13 cellular contexts compared by ENCODE assay signal in the genomic region with DNA sequence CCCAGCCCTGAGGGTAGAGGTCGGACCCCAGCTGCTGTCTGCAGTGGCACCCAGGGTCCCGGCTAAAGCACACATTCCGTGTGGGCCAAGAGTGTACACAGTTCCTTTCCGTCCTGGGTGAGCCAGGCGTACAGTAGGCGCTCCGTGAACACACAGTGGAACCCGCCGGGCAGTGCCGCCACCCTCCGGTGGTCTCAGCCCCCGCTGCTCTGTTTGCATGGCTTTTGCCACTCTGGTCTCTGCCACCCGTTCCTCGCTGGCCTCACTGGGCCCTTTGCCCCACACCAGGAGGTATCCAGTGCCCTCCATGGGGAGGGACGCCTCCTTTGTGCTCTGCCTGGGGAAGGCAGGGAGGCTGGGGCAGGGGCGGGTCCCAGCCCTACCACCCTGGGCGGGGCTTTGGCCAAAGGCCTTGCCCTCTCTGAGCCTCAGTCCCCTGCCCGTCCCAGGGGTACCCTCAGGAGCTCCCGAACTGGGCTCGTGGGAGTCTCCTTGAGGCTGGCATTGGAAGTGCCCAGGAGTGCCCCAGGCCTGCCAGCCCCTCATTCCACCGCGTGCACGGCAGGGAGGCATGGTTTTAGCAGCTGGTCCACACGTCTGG. TPM values are rescaled to one million over a fixed set of nuclear protein-coding genes. Genes with fewer than 3 reads are reported as not detected.
DNase-seq lines count a peak whose midpoint lies in the region; ATAC-seq, FAIRE-seq and TF ChIP-seq lines count a peak whose summit lies in the region.
"Had no signal": no experiment of that assay in that cellular context is flagged by ENCODE, and none has a peak within 500 bp of the region (broad histone marks: within the 10 kb centered on the region; RNA-seq: fewer than 3 reads in every experiment).

No MANE protein-coding gene starts in this region.

- H2BK5ac ChIP-seq in H1 (ENCODE audit: low read depth, low read length), result peak overlapping the region; percentile 97; the same call in 1 of the 2 replicates

- H4K8ac ChIP-seq in H1 (ENCODE audit: extremely low read depth, insufficient read depth, low read length), result peak overlapping the region; percentile 92; the same call in 1 of the 2 replicates

- no peaks in the 10 kb centered on the region for H3K4me1 Mint-ChIP-seq in activated naive CD8-positive, alpha-beta T cell treated with anti-CD3 and anti-CD28 coated beads, Interleukin-2, amount 50 U/mL, for 24 hours

- peak overlapping the region; percentile 99 for H3K18ac ChIP-seq in H1 (ENCODE audit: extremely low read depth, low read length)

- H3K79me1 ChIP-seq in H1 (ENCODE audit: low read depth, low read length), result no peaks in the 10 kb centered on the region

- H4K91ac ChIP-seq in H1 (replicated peaks; ENCODE audit: insufficient read length, low read length), result peak overlapping the region; percentile 100

- TF ChIP-seq RAD21 in H1 (IDR thresholded peaks at IDR 0.05 in 1 of 2, conservative IDR thresholded peaks at IDR 0.05 in 1 of 2; ENCODE audit: low read depth in 2 of 2, low read length in 2 of 2), result peak; percentile 13 to 21; a peak in 2 of 4 replicates

- no peak for FAIRE-seq in H1 (lab: Jason Lieb, UNC)

- peak in 1 of 3 experiments; percentile 33; a peak in 2 of 4 replicates for TF ChIP-seq CTCF in H1 (IDR thresholded peaks at IDR 0.05; ENCODE audit: control extremely low read depth in 1 of 3, insufficient read depth in 1 of 3, low read depth in 1 of 3, low read length in 3 of 3)
- TF ChIP-seq CTCF in tibial nerve (IDR thresholded peaks at IDR 0.05), result peak in 1 of 5 experiments; percentile 4

- TF ChIP-seq POLR2A in H1 (IDR thresholded peaks at IDR 0.05; ENCODE audit: control extremely low read depth in 1 of 2, low read depth in 2 of 2, low read length in 2 of 2) (no peak), tibial nerve (IDR thresholded peaks at IDR 0.05) (no peak)

- H3K56ac ChIP-seq in H1 (replicated peaks; ENCODE audit: insufficient read length, low read depth, low read length), result peak overlapping the region; percentile 82

- no peak for TF ChIP-seq EP300 in H1 (IDR thresholded peaks at IDR 0.05; ENCODE audit: borderline replicate concordance in 1 of 2, low read depth in 2 of 2, low read length in 2 of 2)
- TF ChIP-seq EP300 in tibial nerve (IDR thresholded peaks at IDR 0.05), result no peak

- H2BK12ac ChIP-seq in H1 (ENCODE audit: low read depth, low read length), result peak overlapping the region; percentile 99; the same call in 1 of the 2 replicates

- no peak overlapping the region; the same call in 1 of the 2 replicates for H2AK5ac ChIP-seq in H1 (ENCODE audit: low read depth, low read length)

- no peak overlapping the region for H3K23ac ChIP-seq in H1 (ENCODE audit: insufficient read length)

- peaks cover 0 to 6% of the 10 kb centered on the region in 2 experiments for H4K20me1 ChIP-seq in H1 (replicated peaks in 1 of 2; ENCODE audit: control insufficient read depth in 1 of 2, insufficient read depth in 2 of 2, low read length in 2 of 2)

- H3K27me3 Mint-ChIP-seq in activated naive CD8-positive, alpha-beta T cell treated with anti-CD3 and anti-CD28 coated beads, Interleukin-2, amount 50 U/mL, for 24 hours, result peaks cover 2% of the 10 kb centered on the region

- H3K36me3 Mint-ChIP-seq in activated naive CD8-positive, alpha-beta T cell treated with anti-CD3 and anti-CD28 coated beads, Interleukin-2, amount 50 U/mL, for 24 hours (ENCODE audit: low read depth), result no peaks in the 10 kb centered on the region

- H3K36me3 ChIP-seq in H1 (ENCODE audit: control insufficient read depth in 2 of 4, insufficient read depth in 4 of 4, low read length in 3 of 4) (no peaks in the 10 kb centered on the region), tibial nerve (no peaks in the 10 kb centered on the region)

- peak overlapping the region; percentile 92 for H4K5ac ChIP-seq in H1 (ENCODE audit: insufficient read length, low read depth, low read length)

- H3K9me3 Mint-ChIP-seq in activated naive CD8-positive, alpha-beta T cell treated with anti-CD3 and anti-CD28 coated beads, Interleukin-2, amount 50 U/mL, for 24 hours, result no peaks in the 10 kb centered on the region
- H3K9me3 Mint-ChIP-seq: T-helper 1 cell treated with Interleukin-12 subunit alpha and Interleukin-12 subunit beta and Interleukin-4 antibody, amounts not matched to agents 30 μg/mL and 1 μg/mL, for 36 hours had no signal

- DNase-seq in DMS53 (lab: John Stamatoyannopoulos, UW) (peak; percentile 65), DMS53 treated with DMSO at 0.1 percent for 48 hours (lab: John Stamatoyannopoulos, UW; ENCODE audit: unreplicated experiment) (no peak), H1 (ENCODE audit: low read depth in 1 of 2, low spot score in 2 of 2) (no peak), midbrain (lab: John Stamatoyannopoulos, UW) (peak; percentile 57), tibial nerve (ENCODE audit: low spot score in 2 of 2) (no peak), SHP77 treated with DMSO at 0.1 percent for 48 hours (lab: John Stamatoyannopoulos, UW) (no peak)
- no peak for DNase-seq in activated naive CD8-positive, alpha-beta T cell treated with anti-CD3 and anti-CD28 coated beads, Interleukin-2, amount 50 U/mL, for 24 hours
- DNase-seq: 8988T; NCI-H1694 treated with DMSO at 0.1 percent for 48 hours; stimulated activated CD4-positive, alpha-beta T cell treated with anti-CD3 and anti-CD28 coated beads, Interleukin-4, amount 100 ng/mL, for 24 hours had no signal

- H2BK15ac ChIP-seq in H1 (ENCODE audit: low read length), result peak overlapping the region; percentile 88; the same call in 1 of the 2 replicates

- H3K9me3 ChIP-seq in H1 (ENCODE audit: insufficient read depth in 2 of 2, low read depth in 1 of 2, low read length in 1 of 2) (no peaks in the 10 kb centered on the region), tibial nerve (no peaks in the 10 kb centered on the region)

- no peak overlapping the region for H2AFZ ChIP-seq in H1 (ENCODE audit: low read length)

- H3K79me2 ChIP-seq in H1 (ENCODE audit: control insufficient read depth in 1 of 2, insufficient read depth in 2 of 2, low read length in 2 of 2), result no peaks in the 10 kb centered on the region

- H2BK120ac ChIP-seq in H1 (replicated peaks; ENCODE audit: low read depth, low read length), result peak overlapping the region; percentile 99

- H2BK20ac ChIP-seq in H1 (ENCODE audit: low read length), result peak overlapping the region; percentile 97

- H3K14ac ChIP-seq in H1 (ENCODE audit: insufficient read length), result no peak overlapping the region

- peak overlapping the region; percentile 94 for H3K27ac ChIP-seq in H1 (ENCODE audit: low read depth, low read length)
- peak overlapping the region; percentile 79 to 94 (median 88) for H3K27ac ChIP-seq in tibial nerve

- POLR2A ChIA-PET in H1 (lab: Charles Lee; ENCODE audit: partially characterized antibody), result interaction anchor here (0.6 to 29.8 kb wide), 8 partner anchors 11 to 208 kb away, joined by 3 to 844 read pairs (median 14); partner anchors contain the start of genes BAG5, CKB, COA8 and EIF5

- no peak overlapping the region for H3K27ac Mint-ChIP-seq in activated naive CD8-positive, alpha-beta T cell treated with anti-CD3 and anti-CD28 coated beads, Interleukin-2, amount 50 U/mL, for 24 hours
- H3K27ac Mint-ChIP-seq: T-helper 1 cell treated with Interleukin-12 subunit alpha and Interleukin-12 subunit beta and Interleukin-4 antibody, amounts not matched to agents 30 μg/mL and 1 μg/mL, for 36 hours had no signal

- H3K23me2 ChIP-seq in H1 (ENCODE audit: low read depth, low read length), result no peaks in the 10 kb centered on the region

- no peak overlapping the region for H3K4me3 Mint-ChIP-seq in activated naive CD8-positive, alpha-beta T cell treated with anti-CD3 and anti-CD28 coated beads, Interleukin-2, amount 50 U/mL, for 24 hours
- H3K4me3 Mint-ChIP-seq: T-helper 1 cell treated with Interleukin-12 subunit alpha and Interleukin-12 subunit beta and Interleukin-4 antibody, amounts not matched to agents 30 μg/mL and 1 μg/mL, for 36 hours had no signal

- peak overlapping the region; percentile 40 to 86 for H3K4me2 ChIP-seq in H1 (ENCODE audit: insufficient read depth in 1 of 2, low read depth in 2 of 2, low read length in 2 of 2)

- no peaks in the 10 kb centered on the region; a peak in 2 of 7 replicates for H3K27me3 ChIP-seq in H1 (replicated peaks in 1 of 4; ENCODE audit: control insufficient read depth in 3 of 4, extremely low read depth in 1 of 4, insufficient read depth in 3 of 4, low read length in 3 of 4)
- no peaks in the 10 kb centered on the region for H3K27me3 ChIP-seq in tibial nerve

- WGBS in H1 (ENCODE audit: extremely low coverage in 1 of 2, insufficient coverage in 1 of 2, insufficient read length in 1 of 2, insufficient replicate concordance in 2 of 2, low coverage in 1 of 2, low lambda C conversion rate in 2 of 2, missing lambda C conversion rate in 1 of 2), 2 experiments, result 52% methylated on average over 24 of the region's 24 CpGs; no CpG with 5 or more reads in 1 of the 2 experiments
- WGBS in tibial nerve, 2 donors, result 60 to 62% methylated on average over 14 to 19 of the region's 24 CpGs

- peak overlapping the region in 3 of 4 experiments; percentile 16 to 50 (median 28); a peak in 6 of 8 replicates for H3K4me3 ChIP-seq in H1 (ENCODE audit: extremely low read depth in 1 of 4, insufficient read depth in 2 of 4, low read depth in 3 of 4, low read length in 4 of 4)
- no peak overlapping the region for H3K4me3 ChIP-seq in tibial nerve
- H3K4me3 ChIP-seq: lung had no signal

- H3K4me1 ChIP-seq in H1 (replicated peaks in 1 of 4; ENCODE audit: control insufficient read depth in 3 of 4, insufficient read depth in 4 of 4, low read length in 3 of 4) (peaks cover 0 to 33% (median 29%) of the 10 kb centered on the region in 4 experiments; a peak in 6 of 7 replicates), tibial nerve (peaks cover 21 to 93% (median 73%) of the 10 kb centered on the region in 4 donors)

- H3K4ac ChIP-seq in H1 (replicated peaks; ENCODE audit: insufficient read length, low read depth, low read length), result peak overlapping the region; percentile 100

- peak overlapping the region in 2 of 4 experiments; percentile 68 to 75; a peak in 4 of 7 replicates for H3K9ac ChIP-seq in H1 (replicated peaks in 1 of 4; ENCODE audit: extremely low read depth in 1 of 4, low read depth in 3 of 4, low read length in 3 of 4)

- ATAC-seq in activated naive CD8-positive, alpha-beta T cell treated with anti-CD3 and anti-CD28 coated beads, Interleukin-2, amount 50 U/mL, for 24 hours, result no peak
- no peak for ATAC-seq in GM19463 (IDR thresholded peaks at IDR 0.05; ENCODE audit: unreplicated experiment)

- CTCF ChIA-PET in H1 (lab: Charles Lee; ENCODE audit: partially characterized antibody), result interaction anchor here (0.9 to 28.8 kb wide), 7 partner anchors 10 to 437 kb away, joined by 3 to 921 read pairs (median 4); partner anchors contain the start of genes CKB and TRMT61A

RNA-seq across cellular contexts. Expression of gene TRMT61A, which starts 13.0 kb away (rescaled TPM):
- 15.1 and 15.8 TPM in 2 replicates for total RNA-seq in H1 (2021; fragmentation: NEBNext Ultra II Directional; extraction: Animal tissue kit (Norgen Biotek cat#: 25700))
- 19.0 and 29.7 TPM in 2 replicates for polyA plus RNA-seq in H1 (2011; rRNA removed)
- polyA plus RNA-seq in H1 (2011; cell fraction: cytosol; rRNA removed), result 23.3 TPM
- polyA plus RNA-seq in H1 (2011; cell fraction: nucleus; rRNA removed), result 44.0 TPM
- polyA plus RNA-seq in H1 (2012, experiment 1 of 2), result 9.2 to 14.2 TPM (median 13.8 TPM) in 4 replicates
- polyA plus RNA-seq in H1 (2012, experiment 2 of 2), result 11.3 TPM
- 6.8 TPM for polyA plus RNA-seq in H1 (2013, experiment 1 of 2)
- 6.6 TPM for polyA plus RNA-seq in H1 (2013, experiment 2 of 2)
- polyA minus RNA-seq in H1 (2011; rRNA and poly(A)+ RNA removed), result 6.4 and 6.9 TPM in 2 replicates
- 11.2 TPM for polyA minus RNA-seq in H1 (2011; cell fraction: cytosol; rRNA and poly(A)+ RNA removed)
- 26.1 TPM for polyA minus RNA-seq in H1 (2011; cell fraction: nucleus; rRNA and poly(A)+ RNA removed)
- 10 to 100 TPM; 17.9 to 32.4 (median 22.4) TPM for total RNA-seq in tibial nerve

RNA-seq across cellular contexts. Expression of gene CKB, which starts 19.4 kb away (rescaled TPM):
- total RNA-seq in H1 (2021; fragmentation: NEBNext Ultra II Directional; extraction: Animal tissue kit (Norgen Biotek cat#: 25700)), result 538 and 572 TPM in 2 replicates
- polyA plus RNA-seq in H1 (2011; rRNA removed), result 950 and 1,969 TPM in 2 replicates
- 828 TPM for polyA plus RNA-seq in H1 (2011; cell fraction: cytosol; rRNA removed)
- polyA plus RNA-seq in H1 (2011; cell fraction: nucleus; rRNA removed), result 1,943 TPM
- polyA plus RNA-seq in H1 (2012, experiment 1 of 2), result 757 to 990 TPM (median 908 TPM) in 4 replicates
- polyA plus RNA-seq in H1 (2012, experiment 2 of 2), result 939 TPM
- 514 TPM for polyA plus RNA-seq in H1 (2013, experiment 1 of 2)
- polyA plus RNA-seq in H1 (2013, experiment 2 of 2), result 503 TPM
- polyA minus RNA-seq in H1 (2011; rRNA and poly(A)+ RNA removed), result 153 and 156 TPM in 2 replicates
- polyA minus RNA-seq in H1 (2011; cell fraction: cytosol; rRNA and poly(A)+ RNA removed), result 356 TPM
- 378 TPM for polyA minus RNA-seq in H1 (2011; cell fraction: nucleus; rRNA and poly(A)+ RNA removed)
- 100 to 1,000 TPM in 3 of 4 donors, 10 to 100 TPM in 1; 75.6 to 249 (median 141) TPM for total RNA-seq in tibial nerve

RNA-seq across cellular contexts. Expression of gene BAG5, which starts 20.4 kb away (rescaled TPM):
- 29.2 and 29.5 TPM in 2 replicates for total RNA-seq in H1 (2021; fragmentation: NEBNext Ultra II Directional; extraction: Animal tissue kit (Norgen Biotek cat#: 25700))
- 5.9 and 7.4 TPM in 2 replicates for polyA plus RNA-seq in H1 (2011; rRNA removed)
- polyA plus RNA-seq in H1 (2011; cell fraction: cytosol; rRNA removed), result 8.2 TPM
- polyA plus RNA-seq in H1 (2011; cell fraction: nucleus; rRNA removed), result 5.3 TPM
- 13.5 to 26.1 TPM (median 16.6 TPM) in 4 replicates for polyA plus RNA-seq in H1 (2012, experiment 1 of 2)
- 2.3 TPM for polyA plus RNA-seq in H1 (2012, experiment 2 of 2)
- polyA plus RNA-seq in H1 (2013, experiment 1 of 2), result 18.4 TPM
- 17.4 TPM for polyA plus RNA-seq in H1 (2013, experiment 2 of 2)
- polyA minus RNA-seq in H1 (2011; rRNA and poly(A)+ RNA removed), result 11.8 and 13.3 TPM in 2 replicates
- polyA minus RNA-seq in H1 (2011; cell fraction: cytosol; rRNA and poly(A)+ RNA removed), result 13.7 TPM
- 12.5 TPM for polyA minus RNA-seq in H1 (2011; cell fraction: nucleus; rRNA and poly(A)+ RNA removed)
- 10 to 100 TPM; 26.1 to 36.5 (median 31.7) TPM for total RNA-seq in tibial nerve

RNA-seq across cellular contexts. Expression of gene COA8, which starts 20.7 kb away (rescaled TPM):
- 35.0 and 35.5 TPM in 2 replicates for total RNA-seq in H1 (2021; fragmentation: NEBNext Ultra II Directional; extraction: Animal tissue kit (Norgen Biotek cat#: 25700))
- 5.9 and 7.1 TPM in 2 replicates for polyA plus RNA-seq in H1 (2011; rRNA removed)
- polyA plus RNA-seq in H1 (2011; cell fraction: cytosol; rRNA removed), result 10.9 TPM
- 12.8 TPM for polyA plus RNA-seq in H1 (2011; cell fraction: nucleus; rRNA removed)
- polyA plus RNA-seq in H1 (2012, experiment 1 of 2), result 23.7 to 31.1 TPM (median 30.1 TPM) in 4 replicates
- polyA plus RNA-seq in H1 (2012, experiment 2 of 2), result 27.0 TPM
- polyA plus RNA-seq in H1 (2013, experiment 1 of 2), result 31.3 TPM
- 27.9 TPM for polyA plus RNA-seq in H1 (2013, experiment 2 of 2)
- 4.3 and 5.2 TPM in 2 replicates for polyA minus RNA-seq in H1 (2011; rRNA and poly(A)+ RNA removed)
- 8.7 TPM for polyA minus RNA-seq in H1 (2011; cell fraction: cytosol; rRNA and poly(A)+ RNA removed)
- 18.8 TPM for polyA minus RNA-seq in H1 (2011; cell fraction: nucleus; rRNA and poly(A)+ RNA removed)
- 10 to 100 TPM in 3 of 4 donors, 1 to 10 TPM in 1; 7.2 to 31.6 (median 12.3) TPM for total RNA-seq in tibial nerve

Comparison
In these comparisons a context has a peak if more than half of its experiments do, and no peak if none do; other contexts are left out.
1. DNase-seq: peak in DMS53 (single experiment) and midbrain (single experiment); none in DMS53 treated with DMSO at 0.1 percent for 48 hours (single experiment), H1 (0 of 2), tibial nerve (0 of 2), SHP77 treated with DMSO at 0.1 percent for 48 hours (single experiment) and activated naive CD8-positive, alpha-beta T cell treated with anti-CD3 and anti-CD28 coated beads, Interleukin-2, amount 50 U/mL, for 24 hours (single experiment).
2. H3K4me3 ChIP-seq: peak in H1 (3 of 4); none in tibial nerve (0 of 4).